1 cellular context compared by ENCODE assay signal in the genomic region with DNA sequence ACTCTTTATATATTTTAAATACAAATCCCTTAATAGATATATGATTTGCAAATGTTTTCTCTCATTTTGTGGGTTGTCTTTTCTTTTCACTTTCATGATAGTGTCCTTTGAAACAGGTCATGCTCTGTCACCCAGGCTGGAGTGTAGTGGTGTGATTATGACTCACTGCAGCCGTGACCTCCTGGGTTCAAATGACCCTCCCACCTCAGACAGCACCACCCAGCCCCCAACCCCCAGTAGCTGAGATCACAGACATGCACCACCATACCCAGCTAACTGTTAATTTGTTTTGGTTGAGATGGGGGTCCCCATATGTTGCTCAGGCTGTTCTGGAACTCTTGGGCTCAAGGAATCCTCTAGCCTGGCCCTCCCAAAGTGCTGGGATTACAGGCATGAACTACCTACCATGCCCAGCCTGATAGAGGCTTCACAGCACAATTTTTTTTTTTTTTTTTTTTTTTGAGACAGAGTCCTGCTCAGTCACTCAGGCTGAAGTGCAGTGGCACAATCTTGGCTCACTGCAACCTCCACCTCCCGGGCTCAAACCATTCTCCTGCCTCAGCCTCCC.
TF ChIP-seq lines count a peak whose summit lies in the region.

No MANE protein-coding gene starts in this region.

TF ChIP-seq in HepG2, 621 proteins besides CTCF, POLR2A, EP300 and RAD21 (continued from another document and continues in another):
- TF ChIP-seq, protein P1, sequence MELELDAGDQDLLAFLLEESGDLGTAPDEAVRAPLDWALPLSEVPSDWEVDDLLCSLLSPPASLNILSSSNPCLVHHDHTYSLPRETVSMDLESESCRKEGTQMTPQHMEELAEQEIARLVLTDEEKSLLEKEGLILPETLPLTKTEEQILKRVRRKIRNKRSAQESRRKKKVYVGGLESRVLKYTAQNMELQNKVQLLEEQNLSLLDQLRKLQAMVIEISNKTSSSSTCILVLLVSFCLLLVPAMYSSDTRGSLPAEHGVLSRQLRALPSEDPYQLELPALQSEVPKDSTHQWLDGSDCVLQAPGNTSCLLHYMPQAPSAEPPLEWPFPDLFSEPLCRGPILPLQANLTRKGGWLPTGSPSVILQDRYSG (CRISPR knock-in tag; IDR thresholded peaks at IDR 0.05): no peak
- TF ChIP-seq ETV5 (CRISPR knock-in tag; IDR thresholded peaks at IDR 0.05; ENCODE audit: borderline replicate concordance) (no peak), TBX2 (CRISPR knock-in tag; IDR thresholded peaks at IDR 0.05; ENCODE audit: borderline replicate concordance) (peak; percentile 45; the same call in 1 of the 2 replicates), ZNF614 (CRISPR knock-in tag; IDR thresholded peaks at IDR 0.05; ENCODE audit: borderline replicate concordance) (no peak), ZNF670 (CRISPR knock-in tag; IDR thresholded peaks at IDR 0.05; ENCODE audit: borderline replicate concordance) (no peak), RBFOX2 (IDR thresholded peaks at IDR 0.05; ENCODE audit: low read depth, low read length) (no peak), GATAD2A (CRISPR knock-in tag; IDR thresholded peaks at IDR 0.05) (no peak), ZNF850 (CRISPR knock-in tag; conservative IDR thresholded peaks at IDR 0.05) (no peak), CREB1 (IDR thresholded peaks at IDR 0.05) (0 out of 2 replicates have a peak, but pooled peaks have one; percentile 5), CREB1 (CRISPR knock-in tag; IDR thresholded peaks at IDR 0.05) (peak; percentile 45; the same call in 1 of the 2 replicates), ZNF788 (CRISPR knock-in tag; IDR thresholded peaks at IDR 0.05; ENCODE audit: borderline replicate concordance) (no peak), JUND (CRISPR knock-in tag; IDR thresholded peaks at IDR 0.05) (peak; percentile 87), ZNF567 (CRISPR knock-in tag; IDR thresholded peaks at IDR 0.05; ENCODE audit: borderline replicate concordance) (no peak), EEA1 (CRISPR knock-in tag; IDR thresholded peaks at IDR 0.05; ENCODE audit: borderline replicate concordance) (no peak), ZNF883 (CRISPR knock-in tag; IDR thresholded peaks at IDR 0.05; ENCODE audit: not compliant biosample characterization) (no peak), ZZZ3 (CRISPR knock-in tag; IDR thresholded peaks at IDR 0.05; ENCODE audit: borderline replicate concordance) (no peak), ZBTB38 (CRISPR knock-in tag; IDR thresholded peaks at IDR 0.05) (no peak), ZNF839 (CRISPR knock-in tag; IDR thresholded peaks at IDR 0.05; ENCODE audit: borderline replicate concordance) (no peak), YEATS4 (CRISPR knock-in tag; IDR thresholded peaks at IDR 0.05; ENCODE audit: borderline replicate concordance) (no peak), ZNF674 (CRISPR knock-in tag; IDR thresholded peaks at IDR 0.05; ENCODE audit: low read depth) (no peak), POLR2AphosphoS5 (IDR thresholded peaks at IDR 0.05; ENCODE audit: low read depth, low read length) (no peak), ZIK1 (CRISPR knock-in tag; IDR thresholded peaks at IDR 0.05; ENCODE audit: borderline replicate concordance, low read depth) (no peak), RORA (CRISPR knock-in tag; IDR thresholded peaks at IDR 0.05) (no peak), HMG20A (CRISPR knock-in tag; IDR thresholded peaks at IDR 0.05; ENCODE audit: borderline replicate concordance) (no peak; the same call in 1 of the 2 replicates), ZMAT3 (CRISPR knock-in tag; conservative IDR thresholded peaks at IDR 0.05) (no peak), ZNF3 (CRISPR knock-in tag; IDR thresholded peaks at IDR 0.05) (no peak), ATAD3A (CRISPR knock-in tag; IDR thresholded peaks at IDR 0.05) (no peak)
- TF ChIP-seq, protein P2, sequence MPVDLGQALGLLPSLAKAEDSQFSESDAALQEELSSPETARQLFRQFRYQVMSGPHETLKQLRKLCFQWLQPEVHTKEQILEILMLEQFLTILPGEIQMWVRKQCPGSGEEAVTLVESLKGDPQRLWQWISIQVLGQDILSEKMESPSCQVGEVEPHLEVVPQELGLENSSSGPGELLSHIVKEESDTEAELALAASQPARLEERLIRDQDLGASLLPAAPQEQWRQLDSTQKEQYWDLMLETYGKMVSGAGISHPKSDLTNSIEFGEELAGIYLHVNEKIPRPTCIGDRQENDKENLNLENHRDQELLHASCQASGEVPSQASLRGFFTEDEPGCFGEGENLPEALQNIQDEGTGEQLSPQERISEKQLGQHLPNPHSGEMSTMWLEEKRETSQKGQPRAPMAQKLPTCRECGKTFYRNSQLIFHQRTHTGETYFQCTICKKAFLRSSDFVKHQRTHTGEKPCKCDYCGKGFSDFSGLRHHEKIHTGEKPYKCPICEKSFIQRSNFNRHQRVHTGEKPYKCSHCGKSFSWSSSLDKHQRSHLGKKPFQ (CRISPR knock-in tag; IDR thresholded peaks at IDR 0.05; ENCODE audit: insufficient replicate concordance): peak; percentile 38
- TF ChIP-seq, protein P3, sequence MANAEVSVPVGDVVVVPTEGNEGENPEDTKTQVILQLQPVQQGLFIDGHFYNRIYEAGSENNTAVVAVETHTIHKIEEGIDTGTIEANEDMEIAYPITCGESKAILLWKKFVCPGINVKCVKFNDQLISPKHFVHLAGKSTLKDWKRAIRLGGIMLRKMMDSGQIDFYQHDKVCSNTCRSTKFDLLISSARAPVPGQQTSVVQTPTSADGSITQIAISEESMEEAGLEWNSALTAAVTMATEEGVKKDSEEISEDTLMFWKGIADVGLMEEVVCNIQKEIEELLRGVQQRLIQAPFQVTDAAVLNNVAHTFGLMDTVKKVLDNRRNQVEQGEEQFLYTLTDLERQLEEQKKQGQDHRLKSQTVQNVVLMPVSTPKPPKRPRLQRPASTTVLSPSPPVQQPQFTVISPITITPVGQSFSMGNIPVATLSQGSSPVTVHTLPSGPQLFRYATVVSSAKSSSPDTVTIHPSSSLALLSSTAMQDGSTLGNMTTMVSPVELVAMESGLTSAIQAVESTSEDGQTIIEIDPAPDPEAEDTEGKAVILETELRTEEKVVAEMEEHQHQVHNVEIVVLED (CRISPR knock-in tag; IDR thresholded peaks at IDR 0.05; ENCODE audit: borderline replicate concordance): no peak
- TF ChIP-seq, protein P4, sequence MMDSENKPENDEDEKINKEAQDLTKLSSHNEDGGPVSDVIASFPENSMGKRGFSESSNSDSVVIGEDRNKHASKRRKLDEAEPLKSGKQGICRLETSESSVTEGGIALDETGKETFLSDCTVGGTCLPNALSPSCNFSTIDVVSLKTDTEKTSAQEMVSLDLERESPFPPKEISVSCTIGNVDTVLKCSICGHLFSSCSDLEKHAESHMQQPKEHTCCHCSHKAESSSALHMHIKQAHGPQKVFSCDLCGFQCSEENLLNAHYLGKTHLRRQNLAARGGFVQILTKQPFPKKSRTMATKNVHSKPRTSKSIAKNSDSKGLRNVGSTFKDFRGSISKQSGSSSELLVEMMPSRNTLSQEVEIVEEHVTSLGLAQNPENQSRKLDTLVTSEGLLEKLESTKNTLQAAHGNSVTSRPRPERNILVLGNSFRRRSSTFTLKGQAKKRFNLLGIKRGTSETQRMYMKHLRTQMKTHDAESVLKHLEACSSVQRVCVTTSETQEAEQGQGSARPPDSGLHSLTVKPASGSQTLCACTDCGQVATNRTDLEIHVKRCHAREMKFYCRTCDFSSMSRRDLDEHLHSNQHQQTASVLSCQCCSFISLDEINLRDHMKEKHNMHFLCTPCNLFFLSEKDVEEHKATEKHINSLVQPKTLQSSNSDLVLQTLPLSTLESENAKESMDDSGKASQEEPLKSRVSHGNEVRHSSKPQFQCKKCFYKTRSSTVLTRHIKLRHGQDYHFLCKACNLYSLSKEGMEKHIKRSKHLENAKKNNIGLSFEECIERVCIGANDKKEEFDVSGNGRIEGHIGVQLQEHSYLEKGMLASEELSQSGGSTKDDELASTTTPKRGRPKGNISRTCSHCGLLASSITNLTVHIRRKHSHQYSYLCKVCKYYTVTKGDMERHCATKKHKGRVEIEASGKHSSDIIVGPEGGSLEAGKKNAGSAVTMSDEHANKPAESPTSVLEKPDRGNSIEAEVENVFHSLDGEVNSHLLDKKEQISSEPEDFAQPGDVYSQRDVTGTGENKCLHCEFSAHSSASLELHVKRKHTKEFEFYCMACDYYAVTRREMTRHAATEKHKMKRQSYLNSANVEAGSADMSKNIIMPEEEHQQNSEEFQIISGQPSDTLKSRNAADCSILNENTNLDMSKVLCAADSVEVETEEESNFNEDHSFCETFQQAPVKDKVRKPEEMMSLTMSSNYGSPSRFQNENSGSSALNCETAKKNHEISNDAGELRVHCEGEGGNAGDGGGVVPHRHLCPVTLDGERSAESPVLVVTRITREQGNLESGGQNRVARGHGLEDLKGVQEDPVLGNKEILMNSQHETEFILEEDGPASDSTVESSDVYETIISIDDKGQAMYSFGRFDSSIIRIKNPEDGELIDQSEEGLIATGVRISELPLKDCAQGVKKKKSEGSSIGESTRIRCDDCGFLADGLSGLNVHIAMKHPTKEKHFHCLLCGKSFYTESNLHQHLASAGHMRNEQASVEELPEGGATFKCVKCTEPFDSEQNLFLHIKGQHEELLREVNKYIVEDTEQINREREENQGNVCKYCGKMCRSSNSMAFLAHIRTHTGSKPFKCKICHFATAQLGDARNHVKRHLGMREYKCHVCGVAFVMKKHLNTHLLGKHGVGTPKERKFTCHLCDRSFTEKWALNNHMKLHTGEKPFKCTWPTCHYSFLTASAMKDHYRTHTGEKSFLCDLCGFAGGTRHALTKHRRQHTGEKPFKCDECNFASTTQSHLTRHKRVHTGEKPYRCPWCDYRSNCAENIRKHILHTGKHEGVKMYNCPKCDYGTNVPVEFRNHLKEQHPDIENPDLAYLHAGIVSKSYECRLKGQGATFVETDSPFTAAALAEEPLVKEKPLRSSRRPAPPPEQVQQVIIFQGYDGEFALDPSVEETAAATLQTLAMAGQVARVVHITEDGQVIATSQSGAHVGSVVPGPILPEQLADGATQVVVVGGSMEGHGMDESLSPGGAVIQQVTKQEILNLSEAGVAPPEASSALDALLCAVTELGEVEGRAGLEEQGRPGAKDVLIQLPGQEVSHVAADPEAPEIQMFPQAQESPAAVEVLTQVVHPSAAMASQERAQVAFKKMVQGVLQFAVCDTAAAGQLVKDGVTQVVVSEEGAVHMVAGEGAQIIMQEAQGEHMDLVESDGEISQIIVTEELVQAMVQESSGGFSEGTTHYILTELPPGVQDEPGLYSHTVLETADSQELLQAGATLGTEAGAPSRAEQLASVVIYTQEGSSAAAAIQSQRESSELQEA (CRISPR knock-in tag; IDR thresholded peaks at IDR 0.05; ENCODE audit: not compliant biosample characterization): no peak
- TF ChIP-seq, protein P5, sequence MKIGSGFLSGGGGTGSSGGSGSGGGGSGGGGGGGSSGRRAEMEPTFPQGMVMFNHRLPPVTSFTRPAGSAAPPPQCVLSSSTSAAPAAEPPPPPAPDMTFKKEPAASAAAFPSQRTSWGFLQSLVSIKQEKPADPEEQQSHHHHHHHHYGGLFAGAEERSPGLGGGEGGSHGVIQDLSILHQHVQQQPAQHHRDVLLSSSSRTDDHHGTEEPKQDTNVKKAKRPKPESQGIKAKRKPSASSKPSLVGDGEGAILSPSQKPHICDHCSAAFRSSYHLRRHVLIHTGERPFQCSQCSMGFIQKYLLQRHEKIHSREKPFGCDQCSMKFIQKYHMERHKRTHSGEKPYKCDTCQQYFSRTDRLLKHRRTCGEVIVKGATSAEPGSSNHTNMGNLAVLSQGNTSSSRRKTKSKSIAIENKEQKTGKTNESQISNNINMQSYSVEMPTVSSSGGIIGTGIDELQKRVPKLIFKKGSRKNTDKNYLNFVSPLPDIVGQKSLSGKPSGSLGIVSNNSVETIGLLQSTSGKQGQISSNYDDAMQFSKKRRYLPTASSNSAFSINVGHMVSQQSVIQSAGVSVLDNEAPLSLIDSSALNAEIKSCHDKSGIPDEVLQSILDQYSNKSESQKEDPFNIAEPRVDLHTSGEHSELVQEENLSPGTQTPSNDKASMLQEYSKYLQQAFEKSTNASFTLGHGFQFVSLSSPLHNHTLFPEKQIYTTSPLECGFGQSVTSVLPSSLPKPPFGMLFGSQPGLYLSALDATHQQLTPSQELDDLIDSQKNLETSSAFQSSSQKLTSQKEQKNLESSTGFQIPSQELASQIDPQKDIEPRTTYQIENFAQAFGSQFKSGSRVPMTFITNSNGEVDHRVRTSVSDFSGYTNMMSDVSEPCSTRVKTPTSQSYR (CRISPR knock-in tag; IDR thresholded peaks at IDR 0.05; ENCODE audit: borderline replicate concordance): peak; percentile 77; the same call in 1 of the 2 replicates
- TF ChIP-seq, protein P6, sequence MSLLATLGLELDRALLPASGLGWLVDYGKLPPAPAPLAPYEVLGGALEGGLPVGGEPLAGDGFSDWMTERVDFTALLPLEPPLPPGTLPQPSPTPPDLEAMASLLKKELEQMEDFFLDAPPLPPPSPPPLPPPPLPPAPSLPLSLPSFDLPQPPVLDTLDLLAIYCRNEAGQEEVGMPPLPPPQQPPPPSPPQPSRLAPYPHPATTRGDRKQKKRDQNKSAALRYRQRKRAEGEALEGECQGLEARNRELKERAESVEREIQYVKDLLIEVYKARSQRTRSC (CRISPR knock-in tag; IDR thresholded peaks at IDR 0.05; ENCODE audit: low read depth): no peak
- TF ChIP-seq, protein P7, sequence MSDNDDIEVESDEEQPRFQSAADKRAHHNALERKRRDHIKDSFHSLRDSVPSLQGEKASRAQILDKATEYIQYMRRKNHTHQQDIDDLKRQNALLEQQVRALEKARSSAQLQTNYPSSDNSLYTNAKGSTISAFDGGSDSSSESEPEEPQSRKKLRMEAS (IDR thresholded peaks at IDR 0.05): no peak
- TF ChIP-seq, protein P8, sequence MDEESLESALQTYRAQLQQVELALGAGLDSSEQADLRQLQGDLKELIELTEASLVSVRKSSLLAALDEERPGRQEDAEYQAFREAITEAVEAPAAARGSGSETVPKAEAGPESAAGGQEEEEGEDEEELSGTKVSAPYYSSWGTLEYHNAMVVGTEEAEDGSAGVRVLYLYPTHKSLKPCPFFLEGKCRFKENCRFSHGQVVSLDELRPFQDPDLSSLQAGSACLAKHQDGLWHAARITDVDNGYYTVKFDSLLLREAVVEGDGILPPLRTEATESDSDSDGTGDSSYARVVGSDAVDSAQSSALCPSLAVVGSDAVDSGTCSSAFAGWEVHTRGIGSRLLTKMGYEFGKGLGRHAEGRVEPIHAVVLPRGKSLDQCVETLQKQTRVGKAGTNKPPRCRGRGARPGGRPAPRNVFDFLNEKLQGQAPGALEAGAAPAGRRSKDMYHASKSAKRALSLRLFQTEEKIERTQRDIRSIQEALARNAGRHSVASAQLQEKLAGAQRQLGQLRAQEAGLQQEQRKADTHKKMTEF (CRISPR knock-in tag; IDR thresholded peaks at IDR 0.05): peak; percentile 26; the same call in 1 of the 2 replicates
- TF ChIP-seq, protein P9, sequence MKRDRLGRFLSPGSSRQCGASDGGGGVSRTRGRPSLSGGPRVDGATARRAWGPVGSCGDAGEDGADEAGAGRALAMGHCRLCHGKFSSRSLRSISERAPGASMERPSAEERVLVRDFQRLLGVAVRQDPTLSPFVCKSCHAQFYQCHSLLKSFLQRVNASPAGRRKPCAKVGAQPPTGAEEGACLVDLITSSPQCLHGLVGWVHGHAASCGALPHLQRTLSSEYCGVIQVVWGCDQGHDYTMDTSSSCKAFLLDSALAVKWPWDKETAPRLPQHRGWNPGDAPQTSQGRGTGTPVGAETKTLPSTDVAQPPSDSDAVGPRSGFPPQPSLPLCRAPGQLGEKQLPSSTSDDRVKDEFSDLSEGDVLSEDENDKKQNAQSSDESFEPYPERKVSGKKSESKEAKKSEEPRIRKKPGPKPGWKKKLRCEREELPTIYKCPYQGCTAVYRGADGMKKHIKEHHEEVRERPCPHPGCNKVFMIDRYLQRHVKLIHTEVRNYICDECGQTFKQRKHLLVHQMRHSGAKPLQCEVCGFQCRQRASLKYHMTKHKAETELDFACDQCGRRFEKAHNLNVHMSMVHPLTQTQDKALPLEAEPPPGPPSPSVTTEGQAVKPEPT (CRISPR knock-in tag; IDR thresholded peaks at IDR 0.05; ENCODE audit: low read depth): no peak
